8 cellular contexts compared by ENCODE assay signal in genomic region chr10:102064868-102065560, GRCh38. TPM values are rescaled to one million over a fixed set of nuclear protein-coding genes. Genes with fewer than 3 reads are reported as not detected.
DNase-seq lines count a peak whose midpoint lies in the region; ATAC-seq, FAIRE-seq and TF ChIP-seq lines count a peak whose summit lies in the region.

Gene HPS6, plus strand, starts transcription at chr10:102065349. Its CDS starts 126 bp downstream, at chr10:102065475.

- H3K27ac Mint-ChIP-seq in central memory CD8-positive, alpha-beta T cell (ENCODE audit: low read depth) = peak within 1 kb of the TSS; percentile 99

- TF ChIP-seq CTCF in kidney (IDR thresholded peaks at IDR 0.05; ENCODE audit: borderline replicate concordance, extremely low read depth, insufficient read depth) = peak; percentile 4

- DNase-seq in ACHN (peak; percentile 96), NCI-H2196 treated with DMSO at 0.1 percent for 48 hours (lab: John Stamatoyannopoulos, UW; ENCODE audit: unreplicated experiment) (peak; percentile 43), kidney (peak; percentile 96)
- DNase-seq in activated CD4-positive, CD25-positive, alpha-beta regulatory T cell treated with anti-CD3 and anti-CD28 coated beads, Interleukin-2, amount 50 U/mL, for 16 hours (ENCODE audit: low read depth, low spot score) = peak; percentile 71
- peak; percentile 70 to 78 for DNase-seq in central memory CD8-positive, alpha-beta T cell (ENCODE audit: low spot score in 2 of 2)
- DNase-seq in stimulated activated CD4-positive, alpha-beta T cell treated with anti-CD3 and anti-CD28 coated beads, Interleukin-15, amount 100 ng/mL, for 48 hours (ENCODE audit: low read depth in 2 of 2) = peak; percentile 73 to 85

- peaks cover 6 to 21% of the 10 kb centered on the region in 2 donors for H3K4me1 ChIP-seq in kidney (ENCODE audit: control insufficient read depth in 1 of 2, insufficient read depth in 1 of 2, low read depth in 1 of 2, low read length in 2 of 2)

- peak within 1 kb of the TSS; percentile 75 to 82 for H3K4me3 ChIP-seq in kidney (ENCODE audit: low read length in 2 of 2)

- intact Hi-C loops in kidney (cut with DNase I) = no loop called here

- no peaks in the 10 kb centered on the region for H3K9me3 ChIP-seq in kidney (ENCODE audit: control insufficient read depth in 1 of 2, low read length in 2 of 2)

- peaks cover 13% of the 10 kb centered on the region for H3K36me3 Mint-ChIP-seq in central memory CD8-positive, alpha-beta T cell (ENCODE audit: insufficient read depth)

- FAIRE-seq in kidney (lab: Jason Lieb, UNC) = no peak

- peaks cover 0 to 4% of the 10 kb centered on the region in 2 donors for H3K36me3 ChIP-seq in kidney (ENCODE audit: control insufficient read depth in 1 of 2, insufficient read depth in 2 of 2, low read length in 2 of 2)

- peak within 1 kb of the TSS; percentile 67 to 76 for H3K9ac ChIP-seq in kidney (ENCODE audit: low read length in 2 of 2)

- H3K4me3 Mint-ChIP-seq in central memory CD8-positive, alpha-beta T cell = peak within 1 kb of the TSS; percentile 86

- ATAC-seq in GM18861 (IDR thresholded peaks at IDR 0.05; ENCODE audit: unreplicated experiment) = peak; percentile 87
- ATAC-seq in HG03097 (IDR thresholded peaks at IDR 0.05; ENCODE audit: low FRiP score, unreplicated experiment) = peak; percentile 88
- ATAC-seq in central memory CD8-positive, alpha-beta T cell (replicated peaks; ENCODE audit: extremely low read depth, poor library complexity, severe bottlenecking) = peak; percentile 96

- in situ Hi-C loops in ACHN (cut with HindIII; ENCODE audit: low pct_ligation_motif_present, low pct_unique_long_range_greater_than_20kb, low sequenced_read_pairs) = no loop called here

- H3K27ac ChIP-seq in kidney (ENCODE audit: low read depth in 2 of 2, low read length in 2 of 2) = peak within 1 kb of the TSS; percentile 78 to 86

- H3K27me3 Mint-ChIP-seq in central memory CD8-positive, alpha-beta T cell = no peaks in the 10 kb centered on the region

- peaks cover 23% of the 10 kb centered on the region for H3K4me1 Mint-ChIP-seq in central memory CD8-positive, alpha-beta T cell

- no peaks in the 10 kb centered on the region for H3K9me3 Mint-ChIP-seq in central memory CD8-positive, alpha-beta T cell

RNA-seq across cellular contexts. Expression of gene HPS6, which starts in this region (rescaled TPM):
- total RNA-seq in kidney = 20.0 TPM
- 11.9 TPM for polyA plus RNA-seq in kidney (ENCODE audit: insufficient read depth, low read depth, low replicate concordance)

Comparison
In these comparisons a context has a peak if more than half of its experiments do, and no peak if none do; other contexts are left out.
1. Peak in every context shown above with its lines: DNase-seq, ATAC-seq, H3K4me3 ChIP-seq and H3K27ac ChIP-seq.
2. DNase-seq: peak in every context shown above with its lines; median percentile 96 in ACHN; 96 in kidney; 79 in stimulated activated CD4-positive, alpha-beta T cell treated with anti-CD3 and anti-CD28 coated beads, Interleukin-15, amount 100 ng/mL, for 48 hours; 74 in central memory CD8-positive, alpha-beta T cell; 71 in activated CD4-positive, CD25-positive, alpha-beta regulatory T cell treated with anti-CD3 and anti-CD28 coated beads, Interleukin-2, amount 50 U/mL, for 16 hours; 43 in NCI-H2196 treated with DMSO at 0.1 percent for 48 hours.